35 cellular contexts compared by ENCODE assay signal in the genomic region with DNA sequence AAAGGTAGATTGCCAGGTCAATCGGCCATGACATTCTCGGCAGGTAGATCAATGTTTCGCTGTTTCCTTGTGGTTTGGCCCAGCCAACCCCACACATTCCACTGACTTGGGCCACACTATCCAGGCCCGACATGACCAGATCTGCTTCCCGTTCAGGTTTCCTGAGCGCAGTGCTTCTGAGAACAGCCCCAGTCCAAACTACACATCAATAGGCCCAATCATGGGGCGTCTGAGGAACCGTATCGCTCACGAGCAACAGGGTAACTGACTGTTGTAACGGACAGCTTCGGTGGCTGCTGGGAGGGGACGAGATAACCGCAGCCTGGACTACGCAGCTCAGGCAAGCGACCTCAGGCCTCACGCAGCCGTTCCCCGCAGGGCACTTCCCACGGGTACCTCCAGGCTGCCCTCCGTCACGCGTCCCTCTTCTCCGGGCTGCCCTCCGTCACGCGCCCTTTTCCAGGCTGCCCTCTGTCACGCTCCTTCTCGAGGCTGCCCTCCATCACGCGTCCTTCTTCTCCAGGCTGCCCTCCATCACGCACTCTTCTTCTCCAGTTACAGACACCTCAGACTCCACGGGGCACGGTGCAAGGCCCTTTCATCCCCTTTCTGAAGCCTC.
"Had no signal": no experiment of that assay in that cellular context is flagged by ENCODE, and none has a peak within 500 bp of the region (broad histone marks: within the 10 kb centered on the region; RNA-seq: fewer than 3 reads in every experiment).

No MANE protein-coding gene starts in this region.

- H3K27me3 Mint-ChIP-seq: activated T-cell treated with anti-CD3 and anti-CD28 coated beads, Interleukin-2, amount 50 U/mL, for 24 hours; natural killer cell treated with Interleukin-12 subunit alpha and Interleukin-12 subunit beta and Interleukin-15 and Interleukin-18, amount 100 ng/mL, for 72 hours had no signal

- H3K4me3 ChIP-seq: body of pancreas, heart left ventricle, lung, mucosa of descending colon, ovary, prostate gland, sigmoid colon, smooth muscle cell, testis, transverse colon, uterus had no signal

- H3K36me3 ChIP-seq: uterus had no signal

- H3K9me3 ChIP-seq: prostate gland, testis had no signal

- H3K9ac ChIP-seq: SK-N-SH had no signal

- H3K4me3 Mint-ChIP-seq: activated T-cell treated with anti-CD3 and anti-CD28 coated beads, Interleukin-2, amount 50 U/mL, for 24 hours; natural killer cell treated with Interleukin-12 subunit alpha and Interleukin-12 subunit beta and Interleukin-15 and Interleukin-18, amount 100 ng/mL, for 72 hours; T-helper 1 cell treated with Interleukin-12 subunit alpha and Interleukin-12 subunit beta and Interleukin-4 antibody, amounts not matched to agents 30 μg/mL and 1 μg/mL, for 36 hours had no signal

- H3K4me1 ChIP-seq: body of pancreas, heart left ventricle, prostate gland, sigmoid colon, testis, transverse colon, uterus had no signal

- H3K27ac ChIP-seq: body of pancreas, heart left ventricle, ovary, prostate gland, sigmoid colon, testis, transverse colon, uterus, VCaP had no signal

- H3K4me2 ChIP-seq: SK-N-SH, smooth muscle cell had no signal

- DNase-seq: activated CD4-positive, alpha-beta T cell treated with anti-CD3 and anti-CD28 coated beads for 48 hours; activated CD4-positive, alpha-beta T cell treated with anti-CD3 and anti-CD28 coated beads, Interleukin-2, amount 50 U/mL, for 48 hours; activated CD8-positive, alpha-beta memory T cell treated with anti-CD3 and anti-CD28 coated beads, Interleukin-2, amount 50 U/mL, for 48 hours; activated gamma-delta T cell treated with Interleukin-2 at 50 U/mL for 16 hours; activated naive CD4-positive, alpha-beta T cell treated with anti-CD3 and anti-CD28 coated beads, Interleukin-2, amount 50 U/mL, for 16 hours; activated T-cell treated with anti-CD3 and anti-CD28 coated beads, Interleukin-2, amount 50 U/mL, for 24 hours; aorta; body of pancreas; foreskin fibroblast; heart left ventricle; kidney glomerular epithelial cell; mesendoderm; mucosa of descending colon; ovary; retina; sigmoid colon; SK-N-SH; stimulated activated CD4-positive, alpha-beta T cell treated with anti-CD3 and anti-CD28 coated beads, Interleukin-1b, Interleukin-23, amount 100 ng/mL, for 48 hours; stimulated activated CD4-positive, alpha-beta T cell treated with anti-CD3 and anti-CD28 coated beads, Interleukin-4, amount 100 ng/mL, for 4 hours; stimulated activated CD8-positive, alpha-beta memory T cell treated with anti-CD3 and anti-CD28 coated beads, Interleukin-4, amount 100 ng/mL, for 48 hours; stimulated activated naive CD4-positive, alpha-beta T cell; SW 1271; T-helper 9 cell; testis; transverse colon; uterus had no signal

- H3K27ac Mint-ChIP-seq: activated T-cell treated with anti-CD3 and anti-CD28 coated beads, Interleukin-2, amount 50 U/mL, for 24 hours; natural killer cell treated with Interleukin-12 subunit alpha and Interleukin-12 subunit beta and Interleukin-15 and Interleukin-18, amount 100 ng/mL, for 72 hours; T-helper 1 cell treated with Interleukin-12 subunit alpha and Interleukin-12 subunit beta and Interleukin-4 antibody, amounts not matched to agents 30 μg/mL and 1 μg/mL, for 36 hours had no signal

- ATAC-seq: activated CD4-positive, CD25-positive, alpha-beta regulatory T cell treated with anti-CD3 and anti-CD28 coated beads, Interleukin-2, amount 50 U/mL, for 24 hours; body of pancreas; esophagus mucosa; left lobe of liver; mucosa of descending colon; natural killer cell treated with Interleukin-12 subunit alpha and Interleukin-12 subunit beta and Interleukin-15 and Interleukin-18, amount 100 ng/mL, for 72 hours had no signal

- H3K27me3 ChIP-seq: body of pancreas, heart left ventricle, ovary, sigmoid colon, testis, transverse colon, uterus had no signal
